Comparison of ENCODE assay signal across 16 cellular contexts in genomic region chr20:19210426-19211155, GRCh38. TPM values are rescaled to one million over a fixed set of nuclear protein-coding genes. Genes with fewer than 3 reads are reported as not detected.
DNase-seq lines count a peak whose midpoint lies in the region; ATAC-seq, FAIRE-seq and TF ChIP-seq lines count a peak whose summit lies in the region.
"Had no signal": no experiment of that assay in that cellular context is flagged by ENCODE, and none has a peak within 500 bp of the region (broad histone marks: within the 10 kb centered on the region; RNA-seq: fewer than 3 reads in every experiment).

No MANE protein-coding gene starts in this region.

- intact Hi-C loops in tibial artery (cut with DNase I; ENCODE audit: low total_unique reads) = loop anchor here (5.0 kb wide), 1 partner anchor 287 kb away; no protein-coding TSS in a partner anchor

- ATAC-seq in GM21619 (IDR thresholded peaks at IDR 0.05; ENCODE audit: unreplicated experiment) (no peak), HG02870 (IDR thresholded peaks at IDR 0.05; ENCODE audit: unreplicated experiment) (no peak)
- ATAC-seq: HCT116, T-cell had no signal

- no peak for TF ChIP-seq CTCF in tibial artery (IDR thresholded peaks at IDR 0.05)

- H3K27ac ChIP-seq in tibial artery = peak overlapping the region; percentile 79 to 84
- H3K27ac ChIP-seq: psoas muscle had no signal

- no peaks in the 10 kb centered on the region for H3K27me3 ChIP-seq in tibial artery

- peaks cover 0 to 40% (median 27%) of the 10 kb centered on the region in 4 donors for H3K4me1 ChIP-seq in tibial artery

- FAIRE-seq in endometrium (lab: Jason Lieb, UNC) = peak; percentile 82

- no peaks in the 10 kb centered on the region for H3K36me3 ChIP-seq in tibial artery

- no peak overlapping the region for H3K4me3 ChIP-seq in tibial artery

- no peaks in the 10 kb centered on the region for H3K9me3 ChIP-seq in tibial artery
- H3K9me3 ChIP-seq: psoas muscle had no signal

- DNase-seq in NCI-H2029 (lab: John Stamatoyannopoulos, UW) = peak; percentile 2
- no peak for DNase-seq in NCI-H2029 treated with DMSO at 0.1 percent for 48 hours (lab: John Stamatoyannopoulos, UW)
- DNase-seq in mucosa of gallbladder (ENCODE audit: low spot score) = peak; percentile 39
- no peak for DNase-seq in tibial artery
- DNase-seq in germinal center (ENCODE audit: low spot score) = no peak
- DNase-seq: 8988T; amniotic stem cell; CD8-positive, alpha-beta memory T cell; islet precursor cell; psoas muscle; T-cell had no signal

RNA-seq across cellular contexts. Expression of gene SLC24A3, which starts 1.9 kb away (rescaled TPM):
- 19.9 TPM for total RNA-seq in mucosa of gallbladder
- total RNA-seq: activated T-helper 1 cell treated with anti-CD3 and anti-CD28 coated beads, Interleukin-12 subunit alpha, Interleukin-12 subunit beta, Interleukin-2, Interleukin-4 antibody, amounts not matched to agents 30 ng/mL and 10 ng/mL and 1 ng/mL, durations not matched to agents 14 hours and 24 hours and 36 hours; CD8-positive, alpha-beta memory T cell had no signal

Comparison
In these comparisons a context has a peak if more than half of its experiments do, and no peak if none do; other contexts are left out.
1. DNase-seq: peak in NCI-H2029 (single experiment) and mucosa of gallbladder (single experiment); none in NCI-H2029 treated with DMSO at 0.1 percent for 48 hours (single experiment), tibial artery (0 of 2) and germinal center (single experiment).